In the genomic region with DNA sequence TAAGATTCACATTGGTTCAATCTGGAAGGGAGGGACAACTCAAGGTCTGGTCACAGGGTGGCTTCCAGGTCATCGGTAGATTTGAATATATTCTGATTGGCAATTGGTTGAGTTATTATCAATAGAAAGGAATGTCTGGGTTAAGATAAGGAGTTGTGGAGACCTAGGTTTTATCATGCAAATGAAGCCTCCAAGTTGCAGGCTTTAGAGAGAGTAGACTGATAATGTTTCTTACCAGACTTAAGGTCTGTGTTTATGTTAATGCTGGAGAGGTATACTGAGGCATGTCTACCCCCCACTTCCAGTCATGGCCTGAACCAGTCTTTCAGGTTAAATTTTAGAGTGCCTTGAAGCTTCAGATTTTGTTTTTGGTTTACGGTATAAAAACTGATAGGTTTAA, we compare ENCODE assay signal across 27 cellular contexts.
"Had no signal": no experiment of that assay in that cellular context is flagged by ENCODE, and none has a peak within 500 bp of the region (broad histone marks: within the 10 kb centered on the region; RNA-seq: fewer than 3 reads in every experiment).

No MANE protein-coding gene starts in this region.

- H3K36me3 ChIP-seq: esophagus muscularis mucosa, neutrophil, upper lobe of left lung, vagina had no signal

- H3K27me3 ChIP-seq: esophagus muscularis mucosa, neutrophil, upper lobe of left lung, vagina had no signal

- DNase-seq: activated B cell treated with CpG ODN at 0.5 μM for 24 hours; activated CD4-positive, alpha-beta T cell treated with anti-CD3 and anti-CD28 coated beads for 36 hours; activated CD8-positive, alpha-beta T cell treated with anti-CD3 and anti-CD28 coated beads, Interleukin-2, amount 10 ng/mL, durations not matched to agents 7 days and 5 days; activated gamma-delta T cell; activated naive CD8-positive, alpha-beta T cell treated with anti-CD3 and anti-CD28 coated beads, Interleukin-2, amount 50 U/mL, for 24 hours; activated T-cell treated with anti-CD3 and anti-CD28 coated beads for 4 hours; amygdala; caudate nucleus; foreskin melanocyte; left cardiac atrium; left ventricle myocardium superior; naive B cell; nephron progenitor cell; retina; stimulated activated CD4-positive, alpha-beta T cell treated with anti-CD3 and anti-CD28 coated beads, Interleukin-4, amount 100 ng/mL, for 24 hours; stimulated activated naive CD8-positive, alpha-beta T cell treated with anti-CD3 and anti-CD28 coated beads, Interleukin-15, amount 100 ng/mL, for 72 hours; substantia nigra; T-helper 17 cell; T1000; upper lobe of left lung had no signal

- H3K4me3 Mint-ChIP-seq: activated B cell treated with CpG ODN at 0.5 μM for 24 hours; activated CD4-positive, alpha-beta T cell treated with anti-CD3 and anti-CD28 coated beads for 36 hours; activated CD8-positive, alpha-beta T cell treated with anti-CD3 and anti-CD28 coated beads, Interleukin-2, amount 10 ng/mL, durations not matched to agents 7 days and 5 days; activated naive CD4-positive, alpha-beta T cell treated with anti-CD3 and anti-CD28 coated beads, Interleukin-2, amount 50 U/mL, for 24 hours; activated naive CD8-positive, alpha-beta T cell treated with anti-CD3 and anti-CD28 coated beads, Interleukin-2, amount 50 U/mL, for 24 hours; mesothelial cell of epicardium; nephron progenitor cell; stimulated activated effector memory CD8-positive, alpha-beta T cell treated with anti-CD3 and anti-CD28 coated beads, Interleukin-12 subunit alpha, Interleukin-12 subunit beta, amount 100 ng/mL, for 72 hours; stimulated activated naive CD8-positive, alpha-beta T cell treated with anti-CD3 and anti-CD28 coated beads, Interleukin-15, amount 100 ng/mL, for 72 hours; T-helper 17 cell had no signal

- H3K27ac ChIP-seq: esophagus muscularis mucosa, neutrophil, upper lobe of left lung, vagina had no signal

- H3K4me1 Mint-ChIP-seq: nephron progenitor cell had no signal

- H3K36me3 Mint-ChIP-seq: stimulated activated effector memory CD8-positive, alpha-beta T cell treated with anti-CD3 and anti-CD28 coated beads, Interleukin-12 subunit alpha, Interleukin-12 subunit beta, amount 100 ng/mL, for 72 hours had no signal

- H3K4me3 ChIP-seq: esophagus muscularis mucosa, upper lobe of left lung, vagina had no signal

- H3K9me3 ChIP-seq: esophagus muscularis mucosa, neutrophil, upper lobe of left lung, vagina had no signal

- H3K27me3 Mint-ChIP-seq: activated B cell treated with CpG ODN at 0.5 μM for 24 hours; activated CD4-positive, alpha-beta T cell treated with anti-CD3 and anti-CD28 coated beads for 36 hours; activated naive CD4-positive, alpha-beta T cell treated with anti-CD3 and anti-CD28 coated beads, Interleukin-2, amount 50 U/mL, for 24 hours; activated naive CD8-positive, alpha-beta T cell treated with anti-CD3 and anti-CD28 coated beads, Interleukin-2, amount 50 U/mL, for 24 hours; naive B cell; stimulated activated naive CD8-positive, alpha-beta T cell treated with anti-CD3 and anti-CD28 coated beads, Interleukin-15, amount 100 ng/mL, for 72 hours; T-helper 17 cell had no signal

- ATAC-seq: activated CD4-positive, alpha-beta T cell treated with anti-CD3 and anti-CD28 coated beads for 36 hours; activated CD8-positive, alpha-beta T cell treated with anti-CD3 and anti-CD28 coated beads, Interleukin-2, amount 10 ng/mL, durations not matched to agents 7 days and 5 days; activated naive CD8-positive, alpha-beta T cell treated with anti-CD3 and anti-CD28 coated beads, Interleukin-2, amount 50 U/mL, for 24 hours; left cardiac atrium; left ventricle myocardium superior; sciatic nerve; stimulated activated effector memory CD8-positive, alpha-beta T cell treated with anti-CD3 and anti-CD28 coated beads, Interleukin-12 subunit alpha, Interleukin-12 subunit beta, amount 100 ng/mL, for 72 hours; stimulated activated naive CD8-positive, alpha-beta T cell treated with anti-CD3 and anti-CD28 coated beads, Interleukin-15, amount 100 ng/mL, for 72 hours; T-helper 17 cell had no signal

- H3K27ac Mint-ChIP-seq: activated B cell treated with CpG ODN at 0.5 μM for 24 hours; activated CD4-positive, alpha-beta T cell treated with anti-CD3 and anti-CD28 coated beads for 36 hours; activated CD8-positive, alpha-beta T cell treated with anti-CD3 and anti-CD28 coated beads, Interleukin-2, amount 10 ng/mL, durations not matched to agents 7 days and 5 days; activated naive CD4-positive, alpha-beta T cell treated with anti-CD3 and anti-CD28 coated beads, Interleukin-2, amount 50 U/mL, for 24 hours; activated naive CD8-positive, alpha-beta T cell treated with anti-CD3 and anti-CD28 coated beads, Interleukin-2, amount 50 U/mL, for 24 hours; nephron progenitor cell; stimulated activated naive CD8-positive, alpha-beta T cell treated with anti-CD3 and anti-CD28 coated beads, Interleukin-15, amount 100 ng/mL, for 72 hours; T-helper 17 cell had no signal
